ENCODE assay signal across 1 cellular context in genomic region chr12:69468237-69469026, GRCh38.
TF ChIP-seq lines count a peak whose summit lies in the region.

No MANE protein-coding gene starts in this region.

TF ChIP-seq in GM23338, 12 proteins besides CTCF, POLR2A, EP300 and RAD21:
- TF ChIP-seq ETS1 (IDR thresholded peaks at IDR 0.05): no peak
